1 cellular context compared by ENCODE assay signal in genomic region chr16:74437-75318, GRCh38.
A peak's percentile ranks its signal among the peaks of the same experiment; 100 is the strongest.
TF ChIP-seq lines count a peak whose summit lies in the region.

No MANE protein-coding gene starts in this region.

TF ChIP-seq in HEK293, 187 proteins besides CTCF, POLR2A, EP300 and RAD21 (continued from another document and continues in another):
- no peak for TF ChIP-seq ZNF518A (tag by site-specific recombination; conservative IDR thresholded peaks at IDR 0.05; ENCODE audit: low read depth)
- no peak for TF ChIP-seq ZNF26 (tag by site-specific recombination; IDR thresholded peaks at IDR 0.05)
- peak; percentile 37; the same call in 1 of the 2 replicates for TF ChIP-seq ZBTB11 (tag by site-specific recombination; conservative IDR thresholded peaks at IDR 0.05; ENCODE audit: low read depth)
- no peak for TF ChIP-seq ZNF18 (tag by site-specific recombination; IDR thresholded peaks at IDR 0.05)
- TF ChIP-seq ZBTB44 (tag by site-specific recombination; IDR thresholded peaks at IDR 0.05), result no peak
- TF ChIP-seq BCL11B (tag by site-specific recombination; IDR thresholded peaks at IDR 0.05; ENCODE audit: low read depth), result no peak
- TF ChIP-seq MEIS1 (CRISPR knock-in tag; IDR thresholded peaks at IDR 0.05; ENCODE audit: borderline replicate concordance), result no peak
- peak; percentile 94 for TF ChIP-seq GLIS1 (tag by site-specific recombination; IDR thresholded peaks at IDR 0.05)
- TF ChIP-seq ZBTB20 (tag by site-specific recombination; IDR thresholded peaks at IDR 0.05), result peak; percentile 67
- no peak for TF ChIP-seq ZFP69B (tag by site-specific recombination; IDR thresholded peaks at IDR 0.05)
- no peak for TF ChIP-seq ZNF654 (tag by site-specific recombination; IDR thresholded peaks at IDR 0.05; ENCODE audit: low read depth)
- no peak for TF ChIP-seq ZNF266 (tag by site-specific recombination; IDR thresholded peaks at IDR 0.05; ENCODE audit: low read depth)
- TF ChIP-seq GLI4 (tag by site-specific recombination; IDR thresholded peaks at IDR 0.05), result no peak
- no peak for TF ChIP-seq ZNF76 (tag by site-specific recombination; IDR thresholded peaks at IDR 0.05; ENCODE audit: borderline replicate concordance, low read depth)
- TF ChIP-seq ZNF121 (tag by site-specific recombination; IDR thresholded peaks at IDR 0.05), result no peak
- TF ChIP-seq ZNF175 (tag by site-specific recombination; IDR thresholded peaks at IDR 0.05), result no peak
- no peak for TF ChIP-seq ZNF549 (tag by site-specific recombination; IDR thresholded peaks at IDR 0.05)
- no peak for TF ChIP-seq ZNF404 (tag by site-specific recombination; IDR thresholded peaks at IDR 0.05)
- TF ChIP-seq ZBTB8A (tag by site-specific recombination; IDR thresholded peaks at IDR 0.05), result no peak
- TF ChIP-seq ZNF423 (tag by site-specific recombination; IDR thresholded peaks at IDR 0.05), result no peak
- no peak for TF ChIP-seq ZEB2 (tag by site-specific recombination; IDR thresholded peaks at IDR 0.05)
- peak; percentile 75 for TF ChIP-seq KLF1 (tag by site-specific recombination; IDR thresholded peaks at IDR 0.05)
- no peak for TF ChIP-seq ZNF600 (tag by site-specific recombination; IDR thresholded peaks at IDR 0.05)
- TF ChIP-seq PRDM6 (tag by site-specific recombination; IDR thresholded peaks at IDR 0.05), result no peak
- no peak for TF ChIP-seq KLF7 (tag by site-specific recombination; IDR thresholded peaks at IDR 0.05; ENCODE audit: borderline replicate concordance)
- TF ChIP-seq ZNF510 (tag by site-specific recombination; IDR thresholded peaks at IDR 0.05; ENCODE audit: insufficient replicate concordance), result no peak
- TF ChIP-seq ZNF24 (tag by site-specific recombination; IDR thresholded peaks at IDR 0.05), result no peak
- TF ChIP-seq ZNF140 (tag by site-specific recombination; IDR thresholded peaks at IDR 0.05), result no peak
- no peak for TF ChIP-seq ZNF433 (tag by site-specific recombination; IDR thresholded peaks at IDR 0.05; ENCODE audit: low read depth)
- no peak for TF ChIP-seq ZNF645 (tag by site-specific recombination; IDR thresholded peaks at IDR 0.05)
- no peak for TF ChIP-seq ZNF621 (tag by site-specific recombination; IDR thresholded peaks at IDR 0.05)
- no peak for TF ChIP-seq ZBTB1 (tag by site-specific recombination; IDR thresholded peaks at IDR 0.05)
- TF ChIP-seq HOXD13 (CRISPR knock-in tag; IDR thresholded peaks at IDR 0.05; ENCODE audit: borderline replicate concordance), result no peak
- no peak for TF ChIP-seq ZNF239 (tag by site-specific recombination; IDR thresholded peaks at IDR 0.05)
- TF ChIP-seq ZBTB49 (tag by site-specific recombination; IDR thresholded peaks at IDR 0.05; ENCODE audit: low read depth), result no peak
- no peak for TF ChIP-seq ZNF157 (tag by site-specific recombination; IDR thresholded peaks at IDR 0.05)
- TF ChIP-seq BCL6B (tag by site-specific recombination; IDR thresholded peaks at IDR 0.05), result no peak
- TF ChIP-seq PRDM1 (tag by site-specific recombination; IDR thresholded peaks at IDR 0.05), result peak; percentile 17; the same call in 1 of the 2 replicates
- TF ChIP-seq KLF9 (tag by site-specific recombination; IDR thresholded peaks at IDR 0.05; ENCODE audit: low read depth), result no peak
- TF ChIP-seq ZNF792 (tag by site-specific recombination; IDR thresholded peaks at IDR 0.05), result no peak
- TF ChIP-seq GLIS2 (tag by site-specific recombination; IDR thresholded peaks at IDR 0.05), result peak; percentile 37
- peak; percentile 32; the same call in 1 of the 2 replicates for TF ChIP-seq SP2 (tag by site-specific recombination; IDR thresholded peaks at IDR 0.05)
